In genomic region chr2:70767094-70767698, GRCh38 we compare ENCODE assay signal across 8 cellular contexts. TPM values are rescaled to one million over a fixed set of nuclear protein-coding genes. Genes with fewer than 3 reads are reported as not detected.
DNase-seq lines count a peak whose midpoint lies in the region; ATAC-seq, FAIRE-seq and TF ChIP-seq lines count a peak whose summit lies in the region.

No MANE protein-coding gene starts in this region.

- peaks cover 14% of the 10 kb centered on the region for H3K27me3 ChIP-seq in CD4-positive, alpha-beta T cell (ENCODE audit: control insufficient read depth, insufficient read depth, low read length)
- H3K27me3 ChIP-seq in left ventricle myocardium inferior (ENCODE audit: low read depth), result peaks cover 81% of the 10 kb centered on the region
- peaks cover 4 to 26% of the 10 kb centered on the region in 2 donors for H3K27me3 ChIP-seq in small intestine (ENCODE audit: control insufficient read depth in 2 of 2, insufficient read depth in 2 of 2, low read length in 2 of 2)

- H3K9me3 ChIP-seq in CD4-positive, alpha-beta T cell (ENCODE audit: control insufficient read depth, low read length), result no peaks in the 10 kb centered on the region
- no peaks in the 10 kb centered on the region for H3K9me3 ChIP-seq in left ventricle myocardium inferior (replicated peaks)
- no peaks in the 10 kb centered on the region for H3K9me3 ChIP-seq in small intestine (ENCODE audit: control insufficient read depth, low read depth)

- peak in 4 of 10 experiments; percentile 2 to 35 (median 4) for DNase-seq in CD4-positive, alpha-beta T cell
- peak; percentile 35 for DNase-seq in activated CD8-positive, alpha-beta T cell treated with anti-CD3 and anti-CD28 coated beads for 36 hours
- DNase-seq in left ventricle myocardium inferior (no peak), small intestine (no peak), medulla oblongata (ENCODE audit: extremely low spot score) (no peak), dedifferentiated amniotic fluid mesenchymal stem cell (ENCODE audit: extremely low spot score) (no peak)
- no peak for DNase-seq in effector CD8-positive, alpha-beta T cell (lab: John Stamatoyannopoulos, UW)

- H3K9me3 Mint-ChIP-seq in CD4-positive, alpha-beta T cell, result no peaks in the 10 kb centered on the region
- H3K9me3 Mint-ChIP-seq in IgD-negative memory B cell, result peaks cover 0 to 1% (median 0%) of the 10 kb centered on the region in 3 donors
- H3K9me3 Mint-ChIP-seq in activated CD8-positive, alpha-beta T cell treated with anti-CD3 and anti-CD28 coated beads for 36 hours, result no peaks in the 10 kb centered on the region

- intact Hi-C loops in CD4-positive, alpha-beta T cell (cut with DNase I, micrococcal nuclease), result loop anchor here in 1 of 2 experiments (5.0 kb wide), 1 partner anchor 110 kb away; no protein-coding TSS in a partner anchor
- intact Hi-C loops in activated CD8-positive, alpha-beta T cell treated with anti-CD3 and anti-CD28 coated beads for 36 hours (cut with micrococcal nuclease), result no loop called here
- intact Hi-C loops in left ventricle myocardium inferior (cut with micrococcal nuclease), result no loop called here

- H3K4me3 ChIP-seq in left ventricle myocardium inferior, result peak overlapping the region; percentile 67
- peak overlapping the region; percentile 14 to 23 for H3K4me3 ChIP-seq in small intestine (ENCODE audit: low read depth in 1 of 2, low read length in 2 of 2)

- no peaks in the 10 kb centered on the region for H3K36me3 Mint-ChIP-seq in CD4-positive, alpha-beta T cell (ENCODE audit: low read depth)
- H3K36me3 Mint-ChIP-seq in IgD-negative memory B cell, result no peaks in the 10 kb centered on the region
- H3K36me3 Mint-ChIP-seq in activated CD8-positive, alpha-beta T cell treated with anti-CD3 and anti-CD28 coated beads for 36 hours (ENCODE audit: low read depth), result no peaks in the 10 kb centered on the region

- POLR2A ChIA-PET in CD4-positive, alpha-beta T cell (lab: Charles Lee), result interaction anchor here (1.1 kb wide), 1 partner anchor 8 kb away, joined by 3 read pairs; no protein-coding TSS in a partner anchor
- POLR2A ChIA-PET in activated CD8-positive, alpha-beta T cell treated with anti-CD3 and anti-CD28 coated beads for 36 hours (lab: Charles Lee), result interaction anchor here (0.9 to 1.4 kb wide), 2 partner anchors 13 to 32 kb away, joined by 3 to 4 read pairs; no protein-coding TSS in a partner anchor

- TF ChIP-seq CTCF in CD4-positive, alpha-beta T cell (IDR thresholded peaks at IDR 0.05), result no peak
- no peak for TF ChIP-seq CTCF in activated CD8-positive, alpha-beta T cell treated with anti-CD3 and anti-CD28 coated beads for 36 hours (IDR thresholded peaks at IDR 0.05)
- no peak for TF ChIP-seq CTCF in left ventricle myocardium inferior (IDR thresholded peaks at IDR 0.05; ENCODE audit: borderline replicate concordance)

- peaks cover 16% of the 10 kb centered on the region for H3K4me1 ChIP-seq in left ventricle myocardium inferior
- H3K4me1 ChIP-seq in small intestine (ENCODE audit: control insufficient read depth in 2 of 2, insufficient read depth in 1 of 2, low read depth in 1 of 2, low read length in 1 of 2), result peaks cover 0 to 3% of the 10 kb centered on the region in 2 donors

- peak overlapping the region; percentile 88 for H3K4me3 Mint-ChIP-seq in CD4-positive, alpha-beta T cell
- peak overlapping the region; percentile 84 to 97 (median 92) for H3K4me3 Mint-ChIP-seq in IgD-negative memory B cell
- H3K4me3 Mint-ChIP-seq in activated CD8-positive, alpha-beta T cell treated with anti-CD3 and anti-CD28 coated beads for 36 hours, result peak overlapping the region; percentile 85

- 1% methylated on average over 35 to 51 of the region's 51 CpGs for WGBS in small intestine, 3 donors

- peaks cover 16% of the 10 kb centered on the region for H3K4me1 Mint-ChIP-seq in CD4-positive, alpha-beta T cell (ENCODE audit: low read depth)
- peaks cover 8 to 24% (median 10%) of the 10 kb centered on the region in 3 donors for H3K4me1 Mint-ChIP-seq in IgD-negative memory B cell
- peaks cover 9% of the 10 kb centered on the region for H3K4me1 Mint-ChIP-seq in activated CD8-positive, alpha-beta T cell treated with anti-CD3 and anti-CD28 coated beads for 36 hours (ENCODE audit: low read depth)

- FAIRE-seq in small intestine (lab: Jason Lieb, UNC), result no peak

- no peak overlapping the region for H3K27ac ChIP-seq in CD4-positive, alpha-beta T cell (ENCODE audit: low read depth, low read length)
- peak overlapping the region; percentile 55 for H3K27ac ChIP-seq in left ventricle myocardium inferior (replicated peaks)
- no peak overlapping the region for H3K27ac ChIP-seq in small intestine (ENCODE audit: low read depth in 1 of 2, low read length in 1 of 2)

- H3K27ac Mint-ChIP-seq in CD4-positive, alpha-beta T cell, result peak overlapping the region; percentile 7
- H3K27ac Mint-ChIP-seq in IgD-negative memory B cell, result peak overlapping the region; percentile 4 to 94 (median 93)
- H3K27ac Mint-ChIP-seq in activated CD8-positive, alpha-beta T cell treated with anti-CD3 and anti-CD28 coated beads for 36 hours, result peak overlapping the region; percentile 57

- H3K36me3 ChIP-seq in left ventricle myocardium inferior, result no peaks in the 10 kb centered on the region
- H3K36me3 ChIP-seq in small intestine (ENCODE audit: control insufficient read depth in 2 of 2, insufficient read depth in 2 of 2, low read length in 2 of 2), result no peaks in the 10 kb centered on the region

- peaks cover 54% of the 10 kb centered on the region for H3K27me3 Mint-ChIP-seq in CD4-positive, alpha-beta T cell
- H3K27me3 Mint-ChIP-seq in IgD-negative memory B cell, result peaks cover 3% of the 10 kb centered on the region
- peaks cover 29% of the 10 kb centered on the region for H3K27me3 Mint-ChIP-seq in activated CD8-positive, alpha-beta T cell treated with anti-CD3 and anti-CD28 coated beads for 36 hours

- CTCF ChIA-PET in CD4-positive, alpha-beta T cell (lab: Charles Lee), result interaction anchor here (0.8 kb wide), 1 partner anchor 8 kb away, joined by 3 read pairs; no protein-coding TSS in a partner anchor
- CTCF ChIA-PET in activated CD8-positive, alpha-beta T cell treated with anti-CD3 and anti-CD28 coated beads for 36 hours (lab: Charles Lee), result interaction anchor here (0.7 to 2.7 kb wide), 8 partner anchors 11 to 120 kb away, joined by 3 to 17 read pairs (median 6); no protein-coding TSS in a partner anchor

- ATAC-seq in CD4-positive, alpha-beta T cell (ENCODE audit: poor library complexity), result peak; percentile 26
- ATAC-seq in activated CD8-positive, alpha-beta T cell treated with anti-CD3 and anti-CD28 coated beads for 36 hours, result peak; percentile 25

RNA-seq across cellular contexts. Expression of gene ADD2, which starts 0.8 kb away (rescaled TPM):
- total RNA-seq in CD4-positive, alpha-beta T cell, result 1 to 10 TPM; 4.4 to 6.4 TPM
- polyA plus RNA-seq in IgD-negative memory B cell (17.3 TPM), small intestine (1 to 10 TPM in 1 of 3 donors, under 1 TPM in 1, not detected in 1; under 0.01 to 1.7 TPM)
- 10 to 100 TPM; 24.5 to 26.3 TPM for total RNA-seq in activated CD8-positive, alpha-beta T cell treated with anti-CD3 and anti-CD28 coated beads for 36 hours
- 2.7 TPM for total RNA-seq in left ventricle myocardium inferior

RNA-seq across cellular contexts. Expression of gene FIGLA, which starts 23.2 kb away (rescaled TPM):
- not detected for total RNA-seq in CD4-positive, alpha-beta T cell
- polyA plus RNA-seq in IgD-negative memory B cell, result not detected
- not detected for total RNA-seq in activated CD8-positive, alpha-beta T cell treated with anti-CD3 and anti-CD28 coated beads for 36 hours
- total RNA-seq in left ventricle myocardium inferior, result not detected
- polyA plus RNA-seq in small intestine, result not detected

RNA-seq across cellular contexts. Expression of gene CLEC4F, which starts 53.2 kb away (rescaled TPM):
- not detected for total RNA-seq in CD4-positive, alpha-beta T cell
- polyA plus RNA-seq in IgD-negative memory B cell (not detected), small intestine (under 1 TPM; 0.13 to 0.54 (median 0.22) TPM)
- total RNA-seq in activated CD8-positive, alpha-beta T cell treated with anti-CD3 and anti-CD28 coated beads for 36 hours, result not detected
- not detected for total RNA-seq in left ventricle myocardium inferior

Comparison
In these comparisons a context has a peak if more than half of its experiments do, and no peak if none do; other contexts are left out.
1. H3K27ac Mint-ChIP-seq: peak in every context shown above with its lines; median percentile 93 in IgD-negative memory B cell; 57 in activated CD8-positive, alpha-beta T cell treated with anti-CD3 and anti-CD28 coated beads for 36 hours; 7 in CD4-positive, alpha-beta T cell.